Comparison of ENCODE assay signal across 11 cellular contexts in the genomic region with DNA sequence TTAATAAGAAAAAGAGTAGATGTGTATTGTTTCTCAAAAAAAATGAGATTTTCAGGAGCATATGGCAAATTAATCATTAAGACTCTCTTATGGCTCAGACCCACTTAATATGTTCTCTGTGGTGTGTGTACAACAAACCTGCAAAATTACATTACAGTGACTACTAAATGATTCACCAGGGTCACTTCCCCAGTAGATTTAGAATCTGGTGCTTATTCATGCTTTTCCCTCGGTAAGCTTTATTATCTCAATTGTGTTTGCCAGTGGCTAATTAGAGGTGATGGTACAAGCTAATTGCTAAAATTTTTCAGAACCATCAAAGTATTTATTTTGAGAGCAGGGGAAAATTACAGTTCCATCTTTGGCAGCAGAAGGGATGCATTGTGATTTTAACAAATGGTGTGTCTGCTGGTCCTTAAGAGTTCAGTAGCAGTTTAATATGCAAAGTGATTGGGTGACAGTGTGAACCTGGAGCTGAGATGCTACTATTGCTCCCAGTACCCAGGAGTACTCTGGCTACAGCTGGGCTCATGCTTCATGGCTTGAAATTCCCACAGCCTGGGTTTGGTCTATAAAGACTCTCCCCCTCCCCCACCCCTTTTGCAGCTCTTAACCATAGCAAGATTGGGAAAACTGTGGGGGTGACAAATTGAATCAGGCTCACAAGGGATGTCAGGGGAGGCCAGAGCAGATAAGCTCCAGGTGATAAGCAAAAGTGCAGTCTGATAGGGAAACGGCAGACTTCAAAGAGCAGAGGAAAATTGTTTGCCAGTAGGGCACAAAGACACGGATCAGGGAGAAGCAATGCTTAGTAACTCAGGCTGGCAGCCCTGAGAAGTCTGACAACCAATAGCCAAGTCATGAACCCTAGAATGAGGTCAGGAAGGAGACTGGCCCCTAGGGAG.
DNase-seq lines count a peak whose midpoint lies in the region; FAIRE-seq and TF ChIP-seq lines count a peak whose summit lies in the region.
"Had no signal": no experiment of that assay in that cellular context is flagged by ENCODE, and none has a peak within 500 bp of the region (broad histone marks: within the 10 kb centered on the region; RNA-seq: fewer than 3 reads in every experiment).

No MANE protein-coding gene starts in this region.

- H3K9ac ChIP-seq in skeletal muscle satellite cell (ENCODE audit: low read depth, low read length): no peak overlapping the region

- DNase-seq in NCI-H82 (lab: John Stamatoyannopoulos, UW) (peak; percentile 55), NCI-H82 treated with DMSO at 0.1 percent for 48 hours (lab: John Stamatoyannopoulos, UW; ENCODE audit: unreplicated experiment) (no peak), RCC 7860 (ENCODE audit: low spot score) (peak; percentile 64), fibroblast of mammary gland (ENCODE audit: low read depth) (peak; percentile 91), GM19238 (ENCODE audit: insufficient read length, low spot score) (no peak), G401 (ENCODE audit: low spot score) (no peak), NCI-H774 (lab: John Stamatoyannopoulos, UW) (no peak)
- DNase-seq: 8988T, DMS153, MV-4-11 had no signal

- no peaks in the 10 kb centered on the region for H3K9me3 ChIP-seq in skeletal muscle satellite cell (replicated peaks; ENCODE audit: low read length)

- H3K4me1 ChIP-seq in skeletal muscle satellite cell (ENCODE audit: control insufficient read depth, insufficient read depth, low read length): peaks cover 16% of the 10 kb centered on the region

- in situ Hi-C loops in G401 (cut with HindIII; ENCODE audit: low sequenced_read_pairs): no loop called here

- H3K36me3 ChIP-seq in skeletal muscle satellite cell (ENCODE audit: insufficient read depth, low read length): no peaks in the 10 kb centered on the region

- no peaks in the 10 kb centered on the region for H3K27me3 ChIP-seq in skeletal muscle satellite cell (ENCODE audit: control insufficient read depth, insufficient read depth, low read length)

- H3K4me2 ChIP-seq in skeletal muscle satellite cell (ENCODE audit: low read length): peak overlapping the region; percentile 46

- no peak overlapping the region for H3K4me3 ChIP-seq in fibroblast of mammary gland (ENCODE audit: control insufficient read depth, low read depth, low read length)
- H3K4me3 ChIP-seq in skeletal muscle satellite cell (ENCODE audit: low read length): peak overlapping the region; percentile 17

- TF ChIP-seq CTCF in fibroblast of mammary gland (conservative IDR thresholded peaks at IDR 0.05; ENCODE audit: control insufficient read depth, insufficient read depth, low read depth, low read length): no peak

- peak; percentile 95 for FAIRE-seq in RCC 7860 (lab: Jason Lieb, UNC)

Comparison
In these comparisons a context has a peak if more than half of its experiments do, and no peak if none do; other contexts are left out.
1. DNase-seq: peak in NCI-H82 (single experiment), RCC 7860 (single experiment) and fibroblast of mammary gland (single experiment); none in NCI-H82 treated with DMSO at 0.1 percent for 48 hours (single experiment), GM19238 (single experiment), G401 (single experiment) and NCI-H774 (single experiment).